Comparison of ENCODE assay signal across 1 cellular context in genomic region chr1:243850368-243851128, GRCh38.
TF ChIP-seq lines count a peak whose summit lies in the region.

No MANE protein-coding gene starts in this region.

TF ChIP-seq in K562, 482 proteins besides CTCF, POLR2A, EP300 and RAD21 (continued from another document):
- TF ChIP-seq CHD2 (IDR thresholded peaks at IDR 0.05; ENCODE audit: low read depth, low read length) (peak; percentile 84), ZC3H4 (CRISPR knock-in tag; IDR thresholded peaks at IDR 0.05; ENCODE audit: borderline replicate concordance) (no peak), SMC3 (conservative IDR thresholded peaks at IDR 0.05; ENCODE audit: insufficient read depth, low read depth, low read length) (no peak), PTTG1 (tag; IDR thresholded peaks at IDR 0.05; ENCODE audit: low read depth) (no peak), E2F4 (CRISPR knock-in tag; IDR thresholded peaks at IDR 0.05; ENCODE audit: low read depth) (no peak), CCNT2 (IDR thresholded peaks at IDR 0.05; ENCODE audit: borderline replicate concordance, extremely low read depth, insufficient read length, low read depth, low read length) (peak; percentile 16), ZNF24 (IDR thresholded peaks at IDR 0.05) (no peak), HNRNPK (IDR thresholded peaks at IDR 0.05; ENCODE audit: low read depth, low read length, poor library complexity, severe bottlenecking) (no peak), E2F8 (IDR thresholded peaks at IDR 0.05; ENCODE audit: low read depth, partially characterized antibody) (no peak), CREB5 (CRISPR knock-in tag; IDR thresholded peaks at IDR 0.05) (no peak), PCBP2 (IDR thresholded peaks at IDR 0.05; ENCODE audit: low read depth, low read length, poor library complexity, severe bottlenecking) (no peak), ATF7 (IDR thresholded peaks at IDR 0.05) (peak; percentile 42; the same call in 1 of the 2 replicates)
TF ChIP-seq in K562: peak in this region for 37.
